Comparison of ENCODE assay signal across 1 cellular context in genomic region chr3:63910873-63911272, GRCh38.
TF ChIP-seq lines count a peak whose summit lies in the region.

No MANE protein-coding gene starts in this region.

TF ChIP-seq in H1, 55 proteins besides CTCF, POLR2A, EP300 and RAD21:
- no peak for TF ChIP-seq BCL11A (IDR thresholded peaks at IDR 0.05; ENCODE audit: low read depth in 2 of 2, low read length in 2 of 2)
